ENCODE assay signal across 10 cellular contexts in the genomic region with DNA sequence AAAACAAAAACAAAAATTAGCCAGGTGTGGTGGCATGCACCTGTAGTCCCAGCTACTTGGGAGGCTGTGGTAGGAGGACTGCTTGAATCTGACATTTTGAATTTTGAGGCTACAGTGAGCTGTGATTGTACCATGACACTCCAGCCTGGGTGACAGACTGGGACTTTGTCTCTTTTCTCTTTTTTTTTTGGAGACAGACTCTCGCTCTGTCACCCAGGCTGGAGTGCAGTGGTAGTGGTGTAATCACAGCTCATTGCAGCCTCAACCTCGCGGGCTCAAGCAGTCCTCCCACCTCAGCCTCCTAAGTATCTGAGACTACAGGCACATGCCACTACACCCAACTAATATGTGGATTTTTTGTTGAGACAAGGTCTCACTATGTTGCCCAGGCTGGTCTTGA.
"Had no signal": no experiment of that assay in that cellular context is flagged by ENCODE, and none has a peak within 500 bp of the region (broad histone marks: within the 10 kb centered on the region; RNA-seq: fewer than 3 reads in every experiment).

No MANE protein-coding gene starts in this region.

- H3K9me3 ChIP-seq: right atrium auricular region, upper lobe of left lung had no signal

- H3K27me3 ChIP-seq: hepatocyte, right atrium auricular region, upper lobe of left lung had no signal

- H3K4me3 ChIP-seq: hepatocyte, right atrium auricular region, smooth muscle cell, upper lobe of left lung had no signal

- DNase-seq: activated CD4-positive, alpha-beta T cell treated with anti-CD3 and anti-CD28 coated beads for 1 hour; activated gamma-delta T cell; caudate nucleus; erythroblast; SW 1271; T-helper 9 cell; upper lobe of left lung had no signal

- H3K36me3 ChIP-seq: right atrium auricular region, upper lobe of left lung had no signal

- H3K27ac ChIP-seq: hepatocyte, right atrium auricular region, upper lobe of left lung had no signal
